Comparison of ENCODE assay signal across 25 cellular contexts in genomic region chr1:3333903-3334302, GRCh38.
A peak's percentile ranks its signal among the peaks of the same experiment; 100 is the strongest.
DNase-seq lines count a peak whose midpoint lies in the region; ATAC-seq and TF ChIP-seq lines count a peak whose summit lies in the region.
"Had no signal": no experiment of that assay in that cellular context is flagged by ENCODE, and none has a peak within 500 bp of the region (broad histone marks: within the 10 kb centered on the region; RNA-seq: fewer than 3 reads in every experiment).

No MANE protein-coding gene starts in this region.

- ATAC-seq in heart right ventricle (peak in 5 of 8 donors; percentile 31 to 78 (median 43)), foreskin keratinocyte (no peak)
- no peak for ATAC-seq in naive thymus-derived CD8-positive, alpha-beta T cell
- ATAC-seq: natural killer cell had no signal

- H3K36me3 ChIP-seq in BLaER1, result no peaks in the 10 kb centered on the region
- no peaks in the 10 kb centered on the region for H3K36me3 ChIP-seq in heart right ventricle
- H3K36me3 ChIP-seq: esophagus squamous epithelium, SJSA1, spleen had no signal

- H3K4me3 Mint-ChIP-seq in progenitor cell of endocrine pancreas (ENCODE audit: low read depth), result no peak overlapping the region
- no peak overlapping the region for H3K4me3 Mint-ChIP-seq in naive thymus-derived CD8-positive, alpha-beta T cell
- H3K4me3 Mint-ChIP-seq in glutamatergic neuron (ENCODE audit: unreplicated experiment), result no peak overlapping the region
- H3K4me3 Mint-ChIP-seq: CD4-positive, alpha-beta T cell; natural killer cell; T-helper 1 cell treated with Interleukin-12 subunit alpha and Interleukin-12 subunit beta and Interleukin-4 antibody, amounts not matched to agents 30 μg/mL and 1 μg/mL, for 36 hours had no signal

- intact Hi-C loops in heart right ventricle (cut with DNase I), result no loop called here

- H3K27me3 Mint-ChIP-seq in progenitor cell of endocrine pancreas (no peaks in the 10 kb centered on the region), glutamatergic neuron (ENCODE audit: unreplicated experiment) (peaks cover 10% of the 10 kb centered on the region)
- peaks cover 2 to 15% (median 14%) of the 10 kb centered on the region in 5 donors for H3K27me3 Mint-ChIP-seq in naive thymus-derived CD8-positive, alpha-beta T cell

- H3K27ac ChIP-seq in BLaER1, result no peak overlapping the region
- peak overlapping the region in 9 of 10 donors; percentile 33 to 69 (median 58) for H3K27ac ChIP-seq in heart right ventricle
- H3K27ac ChIP-seq in foreskin keratinocyte, result no peak overlapping the region
- H3K27ac ChIP-seq: esophagus squamous epithelium, PC-9, SJSA1, spleen had no signal

- H3K4me1 Mint-ChIP-seq in progenitor cell of endocrine pancreas (ENCODE audit: low read depth) (peaks cover 30% of the 10 kb centered on the region), glutamatergic neuron (ENCODE audit: low read depth, unreplicated experiment) (no peaks in the 10 kb centered on the region)
- H3K4me1 Mint-ChIP-seq in naive thymus-derived CD8-positive, alpha-beta T cell, result no peaks in the 10 kb centered on the region
- H3K4me1 Mint-ChIP-seq: natural killer cell had no signal

- H3K4me2 ChIP-seq in BLaER1, result 0 out of 2 replicates have a peak overlapping the region, but pooled peaks have one; percentile 3
- H3K4me2 ChIP-seq: PC-9 had no signal

- no peak overlapping the region for H3K4me3 ChIP-seq in BLaER1
- H3K4me3 ChIP-seq in heart right ventricle, result no peak overlapping the region
- H3K4me3 ChIP-seq: esophagus squamous epithelium, PC-9, SJSA1, spleen had no signal

- 39 to 45% methylated on average over 9 of the region's 9 CpGs for WGBS in heart right ventricle, 2 donors

- H3K27me3 ChIP-seq in BLaER1, result 0 out of 2 replicates have a peak, but pooled peaks cover 9% of the 10 kb centered on the region
- peaks cover 0 to 8% (median 0%) of the 10 kb centered on the region in 7 donors for H3K27me3 ChIP-seq in heart right ventricle
- H3K27me3 ChIP-seq in foreskin keratinocyte, result no peaks in the 10 kb centered on the region
- H3K27me3 ChIP-seq: SJSA1 had no signal

- peaks cover 4% of the 10 kb centered on the region; the same call in 1 of the 2 replicates for H4K20me1 ChIP-seq in BLaER1

- H3K9ac ChIP-seq in BLaER1, result no peak overlapping the region

- DNase-seq in NCI-H1092 (lab: John Stamatoyannopoulos, UW) (peak; percentile 38), heart right ventricle (peak in 1 of 2 donors; percentile 9), progenitor cell of endocrine pancreas (ENCODE audit: low spot score, unreplicated experiment) (no peak), HCEC 1CT (no peak), glutamatergic neuron (no peak), foreskin keratinocyte (no peak)
- DNase-seq in naive thymus-derived CD8-positive, alpha-beta T cell, result no peak
- DNase-seq: ACHN; activated CD4-positive, alpha-beta T cell treated with anti-CD3 and anti-CD28 coated beads, Interleukin-2, amount 50 U/mL, for 1 hour; activated CD8-positive, alpha-beta memory T cell treated with anti-CD3 and anti-CD28 coated beads, Interleukin-2, amount 50 U/mL, for 48 hours; activated effector memory CD4-positive, alpha-beta T cell treated with anti-CD3 and anti-CD28 coated beads, Interleukin-2, amount 50 U/mL, for 16 hours; CD4-positive, alpha-beta T cell; central memory CD4-positive, alpha-beta T cell; effector CD4-positive, alpha-beta T cell; esophagus squamous epithelium; Karpas-422; mammary epithelial cell; natural killer cell; NCI-H1105; NCI-H748 treated with DMSO at 0.1 percent for 48 hours; PC-9; spleen had no signal

- H3K27ac Mint-ChIP-seq in progenitor cell of endocrine pancreas, result peak overlapping the region; percentile 42
- H3K27ac Mint-ChIP-seq in naive thymus-derived CD8-positive, alpha-beta T cell, result peak overlapping the region in 1 of 10 donors; percentile 43
- no peak overlapping the region for H3K27ac Mint-ChIP-seq in glutamatergic neuron (ENCODE audit: unreplicated experiment)
- H3K27ac Mint-ChIP-seq: CD4-positive, alpha-beta T cell; natural killer cell; T-helper 1 cell treated with Interleukin-12 subunit alpha and Interleukin-12 subunit beta and Interleukin-4 antibody, amounts not matched to agents 30 μg/mL and 1 μg/mL, for 36 hours had no signal

- H3K9me3 ChIP-seq in BLaER1 (no peaks in the 10 kb centered on the region), heart right ventricle (peaks cover 0 to 5% (median 0%) of the 10 kb centered on the region in 11 donors)
- H3K9me3 ChIP-seq: esophagus squamous epithelium had no signal

- no peak for TF ChIP-seq CTCF in heart right ventricle (IDR thresholded peaks at IDR 0.05)
- TF ChIP-seq CTCF in progenitor cell of endocrine pancreas (IDR thresholded peaks at IDR 0.05; ENCODE audit: unreplicated experiment), result no peak
- TF ChIP-seq CTCF in glutamatergic neuron (IDR thresholded peaks at IDR 0.05; ENCODE audit: partially characterized antibody, unreplicated experiment), result no peak
- TF ChIP-seq CTCF in foreskin keratinocyte (conservative IDR thresholded peaks at IDR 0.05), result no peak

- H3K36me3 Mint-ChIP-seq in progenitor cell of endocrine pancreas (ENCODE audit: insufficient read depth) (peaks cover 2% of the 10 kb centered on the region), glutamatergic neuron (ENCODE audit: unreplicated experiment) (no peaks in the 10 kb centered on the region)
- H3K36me3 Mint-ChIP-seq in naive thymus-derived CD8-positive, alpha-beta T cell, result no peaks in the 10 kb centered on the region
- H3K36me3 Mint-ChIP-seq: natural killer cell had no signal

- H3K9me3 Mint-ChIP-seq in progenitor cell of endocrine pancreas (ENCODE audit: low read depth), result no peaks in the 10 kb centered on the region
- no peaks in the 10 kb centered on the region for H3K9me3 Mint-ChIP-seq in naive thymus-derived CD8-positive, alpha-beta T cell
- H3K9me3 Mint-ChIP-seq in glutamatergic neuron (ENCODE audit: unreplicated experiment), result peaks cover 7% of the 10 kb centered on the region
- H3K9me3 Mint-ChIP-seq: CD4-positive, alpha-beta T cell; natural killer cell; T-helper 1 cell treated with Interleukin-12 subunit alpha and Interleukin-12 subunit beta and Interleukin-4 antibody, amounts not matched to agents 30 μg/mL and 1 μg/mL, for 36 hours had no signal

- POLR2A ChIA-PET in naive thymus-derived CD8-positive, alpha-beta T cell (lab: Charles Lee), result no interaction called here

- H3K4me1 ChIP-seq in BLaER1, result peaks cover 19% of the 10 kb centered on the region
- H3K4me1 ChIP-seq in heart right ventricle, result peaks cover 0 to 69% (median 39%) of the 10 kb centered on the region in 9 donors
- no peaks in the 10 kb centered on the region for H3K4me1 ChIP-seq in foreskin keratinocyte
- H3K4me1 ChIP-seq: esophagus squamous epithelium, SJSA1, spleen had no signal

Comparison
In these comparisons a context has a peak if more than half of its experiments do, and no peak if none do; other contexts are left out.
1. H3K27ac ChIP-seq: peak in heart right ventricle (9 of 10); none in BLaER1 (single experiment) and foreskin keratinocyte (single experiment).
2. ATAC-seq: peak in heart right ventricle (5 of 8); none in naive thymus-derived CD8-positive, alpha-beta T cell (0 of 2) and foreskin keratinocyte (single experiment).